10 cellular contexts compared by ENCODE assay signal in the genomic region with DNA sequence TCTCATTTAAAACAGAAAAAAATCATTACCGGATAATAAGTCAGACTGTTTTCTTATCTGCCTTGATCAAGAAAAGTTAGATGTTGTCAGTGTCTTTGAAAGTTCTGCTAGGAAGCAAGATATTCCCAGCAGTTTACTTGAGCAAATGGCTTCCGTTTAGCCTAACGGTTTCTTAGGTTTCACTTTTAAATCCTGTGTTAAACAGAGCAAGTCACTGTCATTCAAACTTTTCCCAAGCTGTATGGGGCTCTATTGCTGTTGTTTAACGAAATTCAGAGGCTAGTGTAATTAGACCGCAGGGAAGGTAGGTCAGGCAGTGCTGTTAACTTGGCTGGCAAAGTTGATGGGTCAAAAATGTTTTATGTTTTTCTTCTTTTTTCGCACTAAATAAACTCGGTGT.
DNase-seq lines count a peak whose midpoint lies in the region; ATAC-seq and TF ChIP-seq lines count a peak whose summit lies in the region.
"Had no signal": no experiment of that assay in that cellular context is flagged by ENCODE, and none has a peak within 500 bp of the region (broad histone marks: within the 10 kb centered on the region; RNA-seq: fewer than 3 reads in every experiment).

No MANE protein-coding gene starts in this region.

- no TSS peak for BruUV-seq in OCI-LY7 (replicated peaks; lab: Mats Ljungman, UMichigan)

- H3K4me1 ChIP-seq in OCI-LY7 (ENCODE audit: insufficient read depth, low read length, poor library complexity, severe bottlenecking) = no peaks in the 10 kb centered on the region

- H3K36me3 ChIP-seq in OCI-LY7 (ENCODE audit: insufficient read depth, low read length) = no peaks in the 10 kb centered on the region

- no peaks in the 10 kb centered on the region for H3K9me3 ChIP-seq in OCI-LY7 (ENCODE audit: low read length)

- ATAC-seq in HG03378 (IDR thresholded peaks at IDR 0.05; ENCODE audit: unreplicated experiment) = no peak
- no peak for ATAC-seq in GM19035 (IDR thresholded peaks at IDR 0.05; ENCODE audit: unreplicated experiment)
- no peak for ATAC-seq in HG02973 (IDR thresholded peaks at IDR 0.05; ENCODE audit: unreplicated experiment)

- no peaks in the 10 kb centered on the region for H3K79me2 ChIP-seq in OCI-LY7 (ENCODE audit: insufficient read depth, low read depth, low read length)

- H4K20me1 ChIP-seq in OCI-LY7 (ENCODE audit: insufficient read depth, low read length) = no peaks in the 10 kb centered on the region

- TF ChIP-seq CTCF in OCI-LY7 (conservative IDR thresholded peaks at IDR 0.05; ENCODE audit: low read length) (no peak), dorsolateral prefrontal cortex (IDR thresholded peaks at IDR 0.05 in 54 of 56, conservative IDR thresholded peaks at IDR 0.05 in 2 of 56; ENCODE audit: low read depth in 1 of 56, partially characterized antibody in 56 of 56) (no peak)

- no peaks in the 10 kb centered on the region for H3K9me2 ChIP-seq in OCI-LY7 (ENCODE audit: insufficient read depth, low read length)

- peak overlapping the region; percentile 20; the same call in 1 of the 2 replicates for H2AFZ ChIP-seq in OCI-LY7 (ENCODE audit: low read length)

- DNase-seq in ELR (ENCODE audit: low read depth) (peak; percentile 30), OCI-LY7 (ENCODE audit: low spot score) (no peak), dorsolateral prefrontal cortex (no peak), renal cortical epithelial cell (ENCODE audit: low read depth) (peak; percentile 57), COLO668 (lab: John Stamatoyannopoulos, UW; ENCODE audit: unreplicated experiment) (no peak)
- DNase-seq: midbrain had no signal

- H3K27ac ChIP-seq in OCI-LY7 (ENCODE audit: low read depth, low read length, poor library complexity, severe bottlenecking) (no peak overlapping the region), dorsolateral prefrontal cortex (no peak overlapping the region)
- H3K27ac ChIP-seq: RWPE1 had no signal

- POLR2A ChIA-PET in OCI-LY7 (lab: Charles Lee) = interaction anchor here (0.7 kb wide), 1 partner anchor 499 kb away, joined by 3 read pairs; no protein-coding TSS in a partner anchor

- intact Hi-C loops in OCI-LY7 (cut with micrococcal nuclease; ENCODE audit: unreplicated experiment) (no loop called here), dorsolateral prefrontal cortex (cut with DNase I) (no loop called here)

- no peaks in the 10 kb centered on the region for H3K27me3 ChIP-seq in dorsolateral prefrontal cortex

- CTCF ChIA-PET in OCI-LY7 (lab: Charles Lee; ENCODE audit: unreplicated experiment) = no interaction called here

- H3K4me3 ChIP-seq in OCI-LY7 (ENCODE audit: low read depth, low read length, poor library complexity, severe bottlenecking) = no peak overlapping the region
- peak overlapping the region in 46 of 59 donors; percentile 1 to 54 (median 30) for H3K4me3 ChIP-seq in dorsolateral prefrontal cortex

- H3K4me2 ChIP-seq in OCI-LY7 (ENCODE audit: low read length) = peak overlapping the region; percentile 19; the same call in 1 of the 2 replicates

Comparison
In these comparisons a context has a peak if more than half of its experiments do, and no peak if none do; other contexts are left out.
1. DNase-seq: peak in ELR (single experiment) and renal cortical epithelial cell (single experiment); none in OCI-LY7 (single experiment), dorsolateral prefrontal cortex (0 of 10) and COLO668 (single experiment).